Comparison of ENCODE assay signal across 9 cellular contexts in genomic region chr17:10149573-10150399, GRCh38. TPM values are rescaled to one million over a fixed set of nuclear protein-coding genes. Genes with fewer than 3 reads are reported as not detected.
DNase-seq lines count a peak whose midpoint lies in the region; ATAC-seq and TF ChIP-seq lines count a peak whose summit lies in the region.
"Had no signal": no experiment of that assay in that cellular context is flagged by ENCODE, and none has a peak within 500 bp of the region (broad histone marks: within the 10 kb centered on the region; RNA-seq: fewer than 3 reads in every experiment).

No MANE protein-coding gene starts in this region.

- ATAC-seq in HG02571 (IDR thresholded peaks at IDR 0.05; ENCODE audit: unreplicated experiment), result peak; percentile 53

- CTCF ChIA-PET in HEK293T (lab: Yijun Ruan, JAX), result no interaction called here

- no peak overlapping the region for H3K4me3 ChIP-seq in GM12865 (ENCODE audit: low read depth, low read length)
- H3K4me3 ChIP-seq: upper lobe of left lung had no signal

- TF ChIP-seq CTCF in GM12865 (IDR thresholded peaks at IDR 0.05; ENCODE audit: insufficient read depth, low read depth, low read length, missing control alignments), result no peak

- POLR2A ChIA-PET in HEK293T (lab: Yijun Ruan, JAX), result no interaction called here

- DNase-seq in GM12865 (ENCODE audit: low read depth), result peak; percentile 77
- DNase-seq in SIG-M5 (lab: John Stamatoyannopoulos, UW), result peak; percentile 26
- DNase-seq in iris pigment epithelial cell (ENCODE audit: low read depth), result peak; percentile 90
- DNase-seq in occipital lobe (lab: John Stamatoyannopoulos, UW), result no peak
- no peak for DNase-seq in SHP77 (lab: John Stamatoyannopoulos, UW)
- DNase-seq in stimulated activated CD4-positive, alpha-beta T cell treated with anti-CD3 and anti-CD28 coated beads, Interleukin-4, amount 100 ng/mL, for 24 hours, result no peak
- DNase-seq in HEK293T (ENCODE audit: extremely low spot score), result no peak

TF ChIP-seq in HEK293T, 16 proteins besides CTCF, POLR2A, EP300 and RAD21:
- TF ChIP-seq FOXM1 (IDR thresholded peaks at IDR 0.05; ENCODE audit: borderline replicate concordance) (no peak), BHLHE40 (IDR thresholded peaks at IDR 0.05; ENCODE audit: borderline replicate concordance) (no peak), ELF4 (IDR thresholded peaks at IDR 0.05) (no peak), FOXA1 (IDR thresholded peaks at IDR 0.05) (no peak), FOXK2 (IDR thresholded peaks at IDR 0.05) (no peak), LEF1 (IDR thresholded peaks at IDR 0.05; ENCODE audit: borderline replicate concordance) (no peak), HDGF (IDR thresholded peaks at IDR 0.05; ENCODE audit: borderline replicate concordance) (no peak)

RNA-seq across cellular contexts. Expression of gene GAS7, which starts 48.6 kb away (rescaled TPM):
- total RNA-seq in occipital lobe, result 80.2 TPM

Comparison
In these comparisons a context has a peak if more than half of its experiments do, and no peak if none do; other contexts are left out.
1. DNase-seq: peak in GM12865 (single experiment), SIG-M5 (single experiment) and iris pigment epithelial cell (single experiment); none in occipital lobe (single experiment), SHP77 (0 of 2), stimulated activated CD4-positive, alpha-beta T cell treated with anti-CD3 and anti-CD28 coated beads, Interleukin-4, amount 100 ng/mL, for 24 hours (single experiment) and HEK293T (single experiment).